8 cellular contexts compared by ENCODE assay signal in genomic region chr11:67629386-67630229, GRCh38. TPM values are rescaled to one million over a fixed set of nuclear protein-coding genes. Genes with fewer than 3 reads are reported as not detected.
A peak's percentile ranks its signal among the peaks of the same experiment; 100 is the strongest.
DNase-seq lines count a peak whose midpoint lies in the region; ATAC-seq and TF ChIP-seq lines count a peak whose summit lies in the region.

A gene with protein sequence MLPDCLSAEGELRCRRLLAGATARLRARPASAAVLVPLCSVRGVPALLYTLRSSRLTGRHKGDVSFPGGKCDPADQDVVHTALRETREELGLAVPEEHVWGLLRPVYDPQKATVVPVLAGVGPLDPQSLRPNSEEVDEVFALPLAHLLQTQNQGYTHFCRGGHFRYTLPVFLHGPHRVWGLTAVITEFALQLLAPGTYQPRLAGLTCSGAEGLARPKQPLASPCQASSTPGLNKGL (minus strand): TSS chr11:67629937. CDS start chr11:67629911, 26 bp downstream.

- peak; percentile 46 for ATAC-seq in HG03439 (IDR thresholded peaks at IDR 0.05; ENCODE audit: unreplicated experiment)

- peaks cover 0 to 7% (median 0%) of the 10 kb centered on the region in 7 donors for H3K9me3 Mint-ChIP-seq in CD14-positive monocyte

- H3K9me3 ChIP-seq in NT2/D1 (ENCODE audit: insufficient read depth, low read length): no peaks in the 10 kb centered on the region

- H3K9ac ChIP-seq in NT2/D1 (ENCODE audit: insufficient read length, low read depth): peak within 1 kb of the TSS; percentile 83

- H3K27me3 Mint-ChIP-seq in CD14-positive monocyte (ENCODE audit: low read depth in 3 of 3): peaks cover 1 to 5% (median 2%) of the 10 kb centered on the region in 3 donors

- H3K4me1 ChIP-seq in NT2/D1 (ENCODE audit: insufficient read depth, insufficient read length): peaks cover 16% of the 10 kb centered on the region

- H3K4me3 ChIP-seq in NT2/D1 (ENCODE audit: insufficient read length, low read depth): peak within 1 kb of the TSS; percentile 68
- peak within 1 kb of the TSS; percentile 57 for H3K4me3 ChIP-seq in epithelial cell of esophagus (ENCODE audit: low read length)

- no peaks in the 10 kb centered on the region for H3K36me3 Mint-ChIP-seq in CD14-positive monocyte

- H3K27me3 ChIP-seq in NT2/D1 (ENCODE audit: insufficient read depth, insufficient read length): no peaks in the 10 kb centered on the region

- H3K36me3 ChIP-seq in NT2/D1 (ENCODE audit: insufficient read depth, insufficient read length, low read length): peaks cover 7% of the 10 kb centered on the region

- DNase-seq in CD14-positive monocyte (ENCODE audit: low spot score) (peak; percentile 79), GM19238 (ENCODE audit: insufficient read length, low spot score) (peak; percentile 85), NT2/D1 (ENCODE audit: low read depth, low spot score) (no peak), activated T-cell treated with anti-CD3 and anti-CD28 coated beads for 1 hour (ENCODE audit: low read depth) (peak; percentile 98), epithelial cell of esophagus (ENCODE audit: low read depth) (peak; percentile 85), mucosa of gallbladder (ENCODE audit: low spot score) (peak; percentile 82)
- peak; percentile 78 for DNase-seq in stimulated activated CD8-positive, alpha-beta memory T cell treated with anti-CD3 and anti-CD28 coated beads, Interleukin-4, amount 100 ng/mL, for 24 hours (ENCODE audit: low read depth)

- peak within 1 kb of the TSS; percentile 84 to 90 for H3K4me3 Mint-ChIP-seq in CD14-positive monocyte

- H3K4me1 Mint-ChIP-seq in CD14-positive monocyte: peaks cover 10% of the 10 kb centered on the region

- H3K27ac Mint-ChIP-seq in CD14-positive monocyte: peak within 1 kb of the TSS; percentile 56 to 92 (median 89)

- peak; percentile 96 for TF ChIP-seq CTCF in CD14-positive monocyte (IDR thresholded peaks at IDR 0.05)
- TF ChIP-seq CTCF in epithelial cell of esophagus (IDR thresholded peaks at IDR 0.05; ENCODE audit: insufficient read depth, low read depth, low read length, missing control alignments): peak; percentile 72

- intact Hi-C loops in CD14-positive monocyte (cut with micrococcal nuclease): loop anchor here (2.0 to 10.0 kb wide), 5 partner anchors 29 to 178 kb away; no protein-coding TSS in a partner anchor

RNA-seq across cellular contexts. Expression of the gene that starts here (rescaled TPM):
- 1 to 10 TPM; 1.3 to 1.4 TPM for polyA plus RNA-seq in CD14-positive monocyte
- total RNA-seq in mucosa of gallbladder: 17.8 TPM
